Comparison of ENCODE assay signal across 1 cellular context in genomic region chr6:43817192-43817591, GRCh38.
TF ChIP-seq lines count a peak whose summit lies in the region.

No MANE protein-coding gene starts in this region.

TF ChIP-seq in GM23338, 12 proteins besides CTCF, POLR2A, EP300 and RAD21 (continued from another document):
- TF ChIP-seq, protein P1, sequence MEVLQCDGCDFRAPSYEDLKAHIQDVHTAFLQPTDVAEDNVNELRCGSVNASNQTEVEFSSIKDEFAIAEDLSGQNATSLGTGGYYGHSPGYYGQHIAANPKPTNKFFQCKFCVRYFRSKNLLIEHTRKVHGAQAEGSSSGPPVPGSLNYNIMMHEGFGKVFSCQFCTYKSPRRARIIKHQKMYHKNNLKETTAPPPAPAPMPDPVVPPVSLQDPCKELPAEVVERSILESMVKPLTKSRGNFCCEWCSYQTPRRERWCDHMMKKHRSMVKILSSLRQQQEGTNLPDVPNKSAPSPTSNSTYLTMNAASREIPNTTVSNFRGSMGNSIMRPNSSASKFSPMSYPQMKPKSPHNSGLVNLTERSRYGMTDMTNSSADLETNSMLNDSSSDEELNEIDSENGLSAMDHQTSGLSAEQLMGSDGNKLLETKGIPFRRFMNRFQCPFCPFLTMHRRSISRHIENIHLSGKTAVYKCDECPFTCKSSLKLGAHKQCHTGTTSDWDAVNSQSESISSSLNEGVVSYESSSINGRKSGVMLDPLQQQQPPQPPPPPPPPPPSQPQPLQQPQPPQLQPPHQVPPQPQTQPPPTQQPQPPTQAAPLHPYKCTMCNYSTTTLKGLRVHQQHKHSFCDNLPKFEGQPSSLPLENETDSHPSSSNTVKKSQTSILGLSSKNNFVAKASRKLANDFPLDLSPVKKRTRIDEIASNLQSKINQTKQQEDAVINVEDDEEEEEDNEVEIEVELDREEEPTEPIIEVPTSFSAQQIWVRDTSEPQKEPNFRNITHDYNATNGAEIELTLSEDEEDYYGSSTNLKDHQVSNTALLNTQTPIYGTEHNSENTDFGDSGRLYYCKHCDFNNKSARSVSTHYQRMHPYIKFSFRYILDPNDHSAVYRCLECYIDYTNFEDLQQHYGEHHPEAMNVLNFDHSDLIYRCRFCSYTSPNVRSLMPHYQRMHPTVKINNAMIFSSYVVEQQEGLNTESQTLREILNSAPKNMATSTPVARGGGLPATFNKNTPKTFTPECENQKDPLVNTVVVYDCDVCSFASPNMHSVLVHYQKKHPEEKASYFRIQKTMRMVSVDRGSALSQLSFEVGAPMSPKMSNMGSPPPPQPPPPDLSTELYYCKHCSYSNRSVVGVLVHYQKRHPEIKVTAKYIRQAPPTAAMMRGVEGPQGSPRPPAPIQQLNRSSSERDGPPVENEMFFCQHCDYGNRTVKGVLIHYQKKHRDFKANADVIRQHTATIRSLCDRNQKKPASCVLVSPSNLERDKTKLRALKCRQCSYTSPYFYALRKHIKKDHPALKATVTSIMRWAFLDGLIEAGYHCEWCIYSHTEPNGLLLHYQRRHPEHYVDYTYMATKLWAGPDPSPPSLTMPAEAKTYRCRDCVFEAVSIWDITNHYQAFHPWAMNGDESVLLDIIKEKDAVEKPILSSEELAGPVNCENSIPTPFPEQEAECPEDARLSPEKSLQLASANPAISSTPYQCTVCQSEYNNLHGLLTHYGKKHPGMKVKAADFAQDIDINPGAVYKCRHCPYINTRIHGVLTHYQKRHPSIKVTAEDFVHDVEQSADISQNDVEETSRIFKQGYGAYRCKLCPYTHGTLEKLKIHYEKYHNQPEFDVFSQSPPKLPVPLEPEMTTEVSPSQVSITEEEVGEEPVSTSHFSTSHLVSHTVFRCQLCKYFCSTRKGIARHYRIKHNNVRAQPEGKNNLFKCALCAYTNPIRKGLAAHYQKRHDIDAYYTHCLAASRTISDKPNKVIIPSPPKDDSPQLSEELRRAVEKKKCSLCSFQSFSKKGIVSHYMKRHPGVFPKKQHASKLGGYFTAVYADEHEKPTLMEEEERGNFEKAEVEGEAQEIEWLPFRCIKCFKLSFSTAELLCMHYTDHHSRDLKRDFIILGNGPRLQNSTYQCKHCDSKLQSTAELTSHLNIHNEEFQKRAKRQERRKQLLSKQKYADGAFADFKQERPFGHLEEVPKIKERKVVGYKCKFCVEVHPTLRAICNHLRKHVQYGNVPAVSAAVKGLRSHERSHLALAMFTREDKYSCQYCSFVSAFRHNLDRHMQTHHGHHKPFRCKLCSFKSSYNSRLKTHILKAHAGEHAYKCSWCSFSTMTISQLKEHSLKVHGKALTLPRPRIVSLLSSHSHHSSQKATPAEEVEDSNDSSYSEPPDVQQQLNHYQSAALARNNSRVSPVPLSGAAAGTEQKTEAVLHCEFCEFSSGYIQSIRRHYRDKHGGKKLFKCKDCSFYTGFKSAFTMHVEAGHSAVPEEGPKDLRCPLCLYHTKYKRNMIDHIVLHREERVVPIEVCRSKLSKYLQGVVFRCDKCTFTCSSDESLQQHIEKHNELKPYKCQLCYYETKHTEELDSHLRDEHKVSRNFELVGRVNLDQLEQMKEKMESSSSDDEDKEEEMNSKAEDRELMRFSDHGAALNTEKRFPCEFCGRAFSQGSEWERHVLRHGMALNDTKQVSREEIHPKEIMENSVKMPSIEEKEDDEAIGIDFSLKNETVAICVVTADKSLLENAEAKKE (CRISPR knock-in tag; IDR thresholded peaks at IDR 0.05), result no peak
- TF ChIP-seq EZH2 (IDR thresholded peaks at IDR 0.05; ENCODE audit: low read depth, unreplicated experiment) (no peak), EZH2phosphoT487 (IDR thresholded peaks at IDR 0.05; ENCODE audit: unreplicated experiment) (no peak), ZNF331 (CRISPR knock-in tag; IDR thresholded peaks at IDR 0.05; ENCODE audit: low read depth) (no peak), POLR2AphosphoS5 (IDR thresholded peaks at IDR 0.05; ENCODE audit: low read depth) (no peak), JUNB (IDR thresholded peaks at IDR 0.05; ENCODE audit: unreplicated experiment) (no peak), STAT1 (IDR thresholded peaks at IDR 0.05; ENCODE audit: unreplicated experiment) (no peak)
- TF ChIP-seq, protein P2, sequence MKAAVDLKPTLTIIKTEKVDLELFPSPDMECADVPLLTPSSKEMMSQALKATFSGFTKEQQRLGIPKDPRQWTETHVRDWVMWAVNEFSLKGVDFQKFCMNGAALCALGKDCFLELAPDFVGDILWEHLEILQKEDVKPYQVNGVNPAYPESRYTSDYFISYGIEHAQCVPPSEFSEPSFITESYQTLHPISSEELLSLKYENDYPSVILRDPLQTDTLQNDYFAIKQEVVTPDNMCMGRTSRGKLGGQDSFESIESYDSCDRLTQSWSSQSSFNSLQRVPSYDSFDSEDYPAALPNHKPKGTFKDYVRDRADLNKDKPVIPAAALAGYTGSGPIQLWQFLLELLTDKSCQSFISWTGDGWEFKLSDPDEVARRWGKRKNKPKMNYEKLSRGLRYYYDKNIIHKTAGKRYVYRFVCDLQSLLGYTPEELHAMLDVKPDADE (IDR thresholded peaks at IDR 0.05), result no peak
TF ChIP-seq in GM23338: peak in this region for 0.
